In the genomic region with DNA sequence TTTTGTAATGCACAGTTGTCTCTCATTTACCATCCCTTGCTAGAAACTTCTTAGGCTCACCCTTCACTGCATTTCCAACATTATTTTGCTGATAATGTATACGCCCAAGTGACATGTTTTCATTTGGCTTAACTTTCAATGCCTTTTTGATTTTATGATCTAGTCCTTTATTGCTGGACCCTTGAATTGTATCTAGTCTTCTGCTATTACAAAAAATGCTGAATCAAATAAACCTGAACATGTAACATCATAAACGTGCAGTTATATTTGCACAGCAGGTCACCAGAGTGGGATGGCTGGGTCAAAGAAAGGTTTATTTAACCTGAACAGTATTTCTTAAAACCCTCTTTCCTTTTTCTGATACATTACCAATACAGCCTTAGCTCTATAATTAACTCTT, we compare ENCODE assay signal across 25 cellular contexts.
"Had no signal": no experiment of that assay in that cellular context is flagged by ENCODE, and none has a peak within 500 bp of the region (broad histone marks: within the 10 kb centered on the region; RNA-seq: fewer than 3 reads in every experiment).

No MANE protein-coding gene starts in this region.

- H3K27me3 ChIP-seq: brain microvascular endothelial cell, cardiac muscle cell, MG63, SJSA1 had no signal

- DNase-seq: activated B cell treated with CpG ODN at 0.5 μM for 24 hours; activated CD4-positive, alpha-beta T cell treated with anti-CD3 and anti-CD28 coated beads for 1 hour; activated CD4-positive, alpha-beta T cell treated with anti-CD3 and anti-CD28 coated beads, Interleukin-2, amount 10 ng/mL, durations not matched to agents 24 days and 14 days; activated CD4-positive, alpha-beta T cell treated with anti-CD3 and anti-CD28 coated beads, Interleukin-2, amount 50 U/mL, for 48 hours; activated CD8-positive, alpha-beta memory T cell treated with anti-CD3 and anti-CD28 coated beads, Interleukin-2, amount 10 ng/mL, durations not matched to agents 7 days and 5 days; activated gamma-delta T cell; activated naive CD4-positive, alpha-beta T cell treated with anti-CD3 and anti-CD28 coated beads for 36 hours; activated naive CD8-positive, alpha-beta T cell treated with anti-CD3 and anti-CD28 coated beads for 36 hours; activated T-cell treated with anti-CD3 and anti-CD28 coated beads, Interleukin-2, amount 50 U/mL, for 4 hours; brain microvascular endothelial cell; KG1; MG63; MV-4-11; NCI-H1105; NCI-H1436 treated with DMSO at 0.1 percent for 48 hours; NCI-H187; NCI-H446; NCI-H524 treated with DMSO at 0.1 percent for 48 hours; NCI-H774; NK-92 treated with Interleukin-12 subunit alpha and Interleukin-12 subunit beta, amount 100 ng/mL, for 24 hours; SHP77; SW 1271 had no signal

- H3K36me3 ChIP-seq: cardiac muscle cell had no signal

- H3K4me1 Mint-ChIP-seq: activated B cell treated with CpG ODN at 0.5 μM for 24 hours had no signal

- H3K27me3 Mint-ChIP-seq: activated B cell treated with CpG ODN at 0.5 μM for 24 hours; activated CD4-positive, alpha-beta T cell treated with anti-CD3 and anti-CD28 coated beads, Interleukin-2, amount 10 ng/mL, durations not matched to agents 24 days and 14 days; activated CD8-positive, alpha-beta memory T cell treated with anti-CD3 and anti-CD28 coated beads, Interleukin-2, amount 10 ng/mL, durations not matched to agents 7 days and 5 days; activated naive CD8-positive, alpha-beta T cell treated with anti-CD3 and anti-CD28 coated beads for 36 hours; activated T-helper 17 cell treated with anti-CD3 and anti-CD28 coated beads, Interleukin-2, amount 50 U/mL, for 72 hours had no signal

- H3K9me3 Mint-ChIP-seq: activated B cell treated with CpG ODN at 0.5 μM for 24 hours; activated CD4-positive, alpha-beta T cell treated with anti-CD3 and anti-CD28 coated beads, Interleukin-2, amount 10 ng/mL, durations not matched to agents 24 days and 14 days; activated T-cell treated with anti-CD3 and anti-CD28 coated beads, Interleukin-2, amount 50 U/mL, for 4 hours; activated T-helper 17 cell treated with anti-CD3 and anti-CD28 coated beads, Interleukin-2, amount 50 U/mL, for 72 hours had no signal

- H3K27ac ChIP-seq: brain microvascular endothelial cell, cardiac muscle cell, SJSA1 had no signal

- H3K4me3 Mint-ChIP-seq: activated B cell treated with CpG ODN at 0.5 μM for 24 hours; activated CD4-positive, alpha-beta T cell treated with anti-CD3 and anti-CD28 coated beads, Interleukin-2, amount 10 ng/mL, durations not matched to agents 24 days and 14 days; activated CD8-positive, alpha-beta memory T cell treated with anti-CD3 and anti-CD28 coated beads, Interleukin-2, amount 10 ng/mL, durations not matched to agents 7 days and 5 days; activated naive CD4-positive, alpha-beta T cell treated with anti-CD3 and anti-CD28 coated beads for 36 hours; activated naive CD8-positive, alpha-beta T cell treated with anti-CD3 and anti-CD28 coated beads for 36 hours; activated T-cell treated with anti-CD3 and anti-CD28 coated beads, Interleukin-2, amount 50 U/mL, for 4 hours; activated T-helper 17 cell treated with anti-CD3 and anti-CD28 coated beads, Interleukin-2, amount 50 U/mL, for 72 hours had no signal

- H3K27ac Mint-ChIP-seq: activated B cell treated with CpG ODN at 0.5 μM for 24 hours; activated CD4-positive, alpha-beta T cell treated with anti-CD3 and anti-CD28 coated beads, Interleukin-2, amount 10 ng/mL, durations not matched to agents 24 days and 14 days; activated CD8-positive, alpha-beta memory T cell treated with anti-CD3 and anti-CD28 coated beads, Interleukin-2, amount 10 ng/mL, durations not matched to agents 7 days and 5 days; activated naive CD4-positive, alpha-beta T cell treated with anti-CD3 and anti-CD28 coated beads for 36 hours; activated naive CD8-positive, alpha-beta T cell treated with anti-CD3 and anti-CD28 coated beads for 36 hours; activated T-helper 17 cell treated with anti-CD3 and anti-CD28 coated beads, Interleukin-2, amount 50 U/mL, for 72 hours had no signal

- H3K9me3 ChIP-seq: MG63, SJSA1 had no signal

- H3K4me3 ChIP-seq: cardiac muscle cell, MG63, SJSA1 had no signal
